ENCODE assay signal across 1 cellular context in the genomic region with DNA sequence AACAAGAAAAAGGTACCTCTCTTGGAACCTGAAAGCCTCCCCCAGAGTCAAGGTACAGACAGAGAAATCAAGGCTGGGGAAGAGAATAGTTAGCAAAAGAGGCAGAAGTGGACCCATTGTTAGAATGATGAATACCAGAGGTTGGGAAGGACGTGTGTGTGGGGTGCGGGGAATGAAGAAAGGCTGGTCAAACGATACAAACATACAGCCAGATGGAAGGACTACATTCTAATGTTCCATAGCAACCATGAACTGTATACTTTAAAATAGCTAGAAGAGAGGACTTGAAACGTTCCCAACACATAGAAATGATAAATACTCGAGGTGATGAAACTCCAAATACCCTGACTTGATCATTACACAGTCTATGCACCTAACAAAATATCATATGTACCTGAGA.
TF ChIP-seq lines count a peak whose summit lies in the region.

No MANE protein-coding gene starts in this region.

TF ChIP-seq in GM12878, 131 proteins besides CTCF, POLR2A, EP300 and RAD21:
- TF ChIP-seq, protein P1, sequence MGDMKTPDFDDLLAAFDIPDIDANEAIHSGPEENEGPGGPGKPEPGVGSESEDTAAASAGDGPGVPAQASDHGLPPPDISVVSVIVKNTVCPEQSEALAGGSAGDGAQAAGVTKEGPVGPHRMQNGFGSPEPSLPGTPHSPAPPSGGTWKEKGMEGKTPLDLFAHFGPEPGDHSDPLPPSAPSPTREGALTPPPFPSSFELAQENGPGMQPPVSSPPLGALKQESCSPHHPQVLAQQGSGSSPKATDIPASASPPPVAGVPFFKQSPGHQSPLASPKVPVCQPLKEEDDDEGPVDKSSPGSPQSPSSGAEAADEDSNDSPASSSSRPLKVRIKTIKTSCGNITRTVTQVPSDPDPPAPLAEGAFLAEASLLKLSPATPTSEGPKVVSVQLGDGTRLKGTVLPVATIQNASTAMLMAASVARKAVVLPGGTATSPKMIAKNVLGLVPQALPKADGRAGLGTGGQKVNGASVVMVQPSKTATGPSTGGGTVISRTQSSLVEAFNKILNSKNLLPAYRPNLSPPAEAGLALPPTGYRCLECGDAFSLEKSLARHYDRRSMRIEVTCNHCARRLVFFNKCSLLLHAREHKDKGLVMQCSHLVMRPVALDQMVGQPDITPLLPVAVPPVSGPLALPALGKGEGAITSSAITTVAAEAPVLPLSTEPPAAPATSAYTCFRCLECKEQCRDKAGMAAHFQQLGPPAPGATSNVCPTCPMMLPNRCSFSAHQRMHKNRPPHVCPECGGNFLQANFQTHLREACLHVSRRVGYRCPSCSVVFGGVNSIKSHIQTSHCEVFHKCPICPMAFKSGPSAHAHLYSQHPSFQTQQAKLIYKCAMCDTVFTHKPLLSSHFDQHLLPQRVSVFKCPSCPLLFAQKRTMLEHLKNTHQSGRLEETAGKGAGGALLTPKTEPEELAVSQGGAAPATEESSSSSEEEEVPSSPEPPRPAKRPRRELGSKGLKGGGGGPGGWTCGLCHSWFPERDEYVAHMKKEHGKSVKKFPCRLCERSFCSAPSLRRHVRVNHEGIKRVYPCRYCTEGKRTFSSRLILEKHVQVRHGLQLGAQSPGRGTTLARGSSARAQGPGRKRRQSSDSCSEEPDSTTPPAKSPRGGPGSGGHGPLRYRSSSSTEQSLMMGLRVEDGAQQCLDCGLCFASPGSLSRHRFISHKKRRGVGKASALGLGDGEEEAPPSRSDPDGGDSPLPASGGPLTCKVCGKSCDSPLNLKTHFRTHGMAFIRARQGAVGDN (IDR thresholded peaks at IDR 0.05): 0 out of 2 replicates have a peak, but pooled peaks have one; percentile 37
- TF ChIP-seq MXI1 (IDR thresholded peaks at IDR 0.05; ENCODE audit: low read depth, low read length) (no peak), ATF7 (IDR thresholded peaks at IDR 0.05; ENCODE audit: low read depth) (no peak), MTA3 (IDR thresholded peaks at IDR 0.05; ENCODE audit: borderline replicate concordance, low read length) (no peak)
TF ChIP-seq in GM12878: peak in this region for 1.
